Comparison of ENCODE assay signal across 7 cellular contexts in the genomic region with DNA sequence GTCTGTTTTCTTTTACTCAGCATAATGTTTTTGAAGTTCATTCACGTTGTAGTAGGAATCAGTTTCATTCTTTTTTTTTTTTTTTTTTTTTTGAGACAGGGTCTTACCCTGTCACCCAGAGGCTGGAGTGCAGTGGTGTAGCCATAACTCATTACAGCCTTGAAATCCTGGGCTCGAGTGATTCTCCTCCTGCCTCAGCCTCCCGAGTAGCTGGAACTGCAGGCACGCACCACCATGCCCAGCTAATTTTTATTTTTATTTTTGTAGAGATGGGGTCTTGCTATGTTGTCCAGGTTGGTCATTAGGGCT. TPM values are rescaled to one million over a fixed set of nuclear protein-coding genes. Genes with fewer than 3 reads are reported as not detected.
"Had no signal": no experiment of that assay in that cellular context is flagged by ENCODE, and none has a peak within 500 bp of the region (broad histone marks: within the 10 kb centered on the region; RNA-seq: fewer than 3 reads in every experiment).

No MANE protein-coding gene starts in this region.

RNA-seq across cellular contexts. Expression of gene CYP4F22, which starts 25.2 kb away (rescaled TPM):
- total RNA-seq: activated B cell treated with CpG ODN at 0.5 μM for 24 hours, astrocyte, body of pancreas, cardiac septum, MCF 10A, Right ventricle myocardium superior had no signal

RNA-seq across cellular contexts. Expression of gene PGLYRP2, which starts 54.2 kb away (rescaled TPM):
- total RNA-seq: activated B cell treated with CpG ODN at 0.5 μM for 24 hours, adrenal gland, astrocyte, body of pancreas, cardiac septum, MCF 10A, Right ventricle myocardium superior had no signal
